Comparison of ENCODE assay signal across 1 cellular context in genomic region chr6:53532061-53532797, GRCh38.
TF ChIP-seq lines count a peak whose summit lies in the region.

No MANE protein-coding gene starts in this region.

TF ChIP-seq in K562, 482 proteins besides CTCF, POLR2A, EP300 and RAD21 (continued from another document and continues in another):
- TF ChIP-seq ZNF592 (IDR thresholded peaks at IDR 0.05): no peak
- TF ChIP-seq POLR3A (IDR thresholded peaks at IDR 0.05; ENCODE audit: borderline replicate concordance, extremely low read depth, insufficient read depth, insufficient read length): no peak
- no peak for TF ChIP-seq ZNF134 (CRISPR knock-in tag; conservative IDR thresholded peaks at IDR 0.05)
- no peak for TF ChIP-seq ETV1 (tag; conservative IDR thresholded peaks at IDR 0.05; ENCODE audit: low read depth)
- peak; percentile 31; the same call in 1 of the 2 replicates for TF ChIP-seq PKNOX1 (IDR thresholded peaks at IDR 0.05)
- no peak for TF ChIP-seq E4F1 (CRISPR knock-in tag; IDR thresholded peaks at IDR 0.05; ENCODE audit: borderline replicate concordance)
- no peak for TF ChIP-seq FOXP4 (CRISPR knock-in tag; IDR thresholded peaks at IDR 0.05; ENCODE audit: borderline replicate concordance)
- TF ChIP-seq ZNF280B (CRISPR knock-in tag; IDR thresholded peaks at IDR 0.05): no peak
- no peak for TF ChIP-seq ZNF436 (CRISPR knock-in tag; IDR thresholded peaks at IDR 0.05)
- no peak for TF ChIP-seq CHD2 (IDR thresholded peaks at IDR 0.05; ENCODE audit: low read depth, low read length)
- no peak for TF ChIP-seq ZBTB40 (IDR thresholded peaks at IDR 0.05)
- no peak for TF ChIP-seq ZBTB40 (CRISPR knock-in tag; IDR thresholded peaks at IDR 0.05)
- no peak for TF ChIP-seq REST (CRISPR knock-in tag; IDR thresholded peaks at IDR 0.05; ENCODE audit: low read depth)
- TF ChIP-seq ZBTB12 (CRISPR knock-in tag; IDR thresholded peaks at IDR 0.05): no peak
- TF ChIP-seq POLR2B (IDR thresholded peaks at IDR 0.05; ENCODE audit: low read depth, partially characterized antibody): no peak
- TF ChIP-seq HCFC1 (IDR thresholded peaks at IDR 0.05; ENCODE audit: low read depth, low read length): no peak
- no peak for TF ChIP-seq ZNF133 (CRISPR knock-in tag; IDR thresholded peaks at IDR 0.05)
- TF ChIP-seq MYBL2 (IDR thresholded peaks at IDR 0.05; ENCODE audit: low read depth): no peak; the same call in 1 of the 2 replicates
- TF ChIP-seq MYBL2 (CRISPR knock-in tag; IDR thresholded peaks at IDR 0.05; ENCODE audit: borderline replicate concordance): no peak
- TF ChIP-seq GTF2B (IDR thresholded peaks at IDR 0.05; ENCODE audit: extremely low read depth, insufficient read length): no peak
